Comparison of ENCODE assay signal across 10 cellular contexts in the genomic region with DNA sequence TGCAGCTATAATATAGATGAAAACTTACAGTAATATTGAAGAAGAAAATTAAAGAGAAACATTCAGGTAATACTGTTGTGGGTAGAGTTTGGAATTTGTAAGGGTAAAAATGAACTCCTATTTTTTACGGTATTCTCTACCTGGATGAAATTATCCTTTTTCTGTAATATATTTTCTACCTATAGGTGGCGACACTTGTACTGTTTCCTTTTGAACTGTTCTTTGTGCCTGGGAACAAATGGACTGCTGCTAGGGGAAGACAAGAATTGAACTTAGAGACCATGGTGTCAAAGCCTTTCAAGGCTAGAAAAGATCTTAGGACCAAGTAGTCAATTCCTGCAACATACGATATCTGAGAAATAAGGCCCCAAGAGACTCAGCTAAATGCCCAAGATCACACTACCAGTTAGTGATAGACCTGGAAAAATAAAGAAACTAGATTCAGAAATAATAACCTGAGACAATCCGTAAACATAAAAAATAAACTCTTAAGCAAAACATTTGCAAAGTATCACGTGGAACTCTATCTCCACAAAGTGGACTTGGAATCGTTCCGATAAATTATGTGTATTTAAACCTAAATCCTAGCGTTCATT.
DNase-seq lines count a peak whose midpoint lies in the region; ATAC-seq, FAIRE-seq and TF ChIP-seq lines count a peak whose summit lies in the region.
"Had no signal": no experiment of that assay in that cellular context is flagged by ENCODE, and none has a peak within 500 bp of the region (broad histone marks: within the 10 kb centered on the region; RNA-seq: fewer than 3 reads in every experiment).

No MANE protein-coding gene starts in this region.

- no peak for FAIRE-seq in D721Med (lab: Jason Lieb, UNC)
- peak; percentile 53 for FAIRE-seq in kidney (lab: Jason Lieb, UNC)
- FAIRE-seq: endometrium had no signal

- ATAC-seq in HG03066 (IDR thresholded peaks at IDR 0.05; ENCODE audit: low read depth, unreplicated experiment): peak; percentile 70
- 0 out of 3 replicates have a peak, but pooled peaks have one; percentile 33 for ATAC-seq in SK-N-SH treated with all-trans-retinoic acid at 6 μM for 48 hours
- no peak for ATAC-seq in HG03280 (IDR thresholded peaks at IDR 0.05; ENCODE audit: unreplicated experiment)

- no peaks in the 10 kb centered on the region for H3K9me3 ChIP-seq in kidney (ENCODE audit: control insufficient read depth in 1 of 2, low read length in 2 of 2)

- no peaks in the 10 kb centered on the region for H3K27me3 Mint-ChIP-seq in activated CD4-positive, alpha-beta memory T cell treated with anti-CD3 and anti-CD28 coated beads for 36 hours
- H3K27me3 Mint-ChIP-seq: stimulated activated naive CD8-positive, alpha-beta T cell treated with anti-CD3 and anti-CD28 coated beads, Interleukin-15, Interleukin-2, amounts not matched to agents 100 ng/mL and 50 ng/mL, for 24 hours had no signal

- H3K36me3 ChIP-seq in kidney (ENCODE audit: control insufficient read depth in 1 of 2, insufficient read depth in 2 of 2, low read length in 2 of 2): no peaks in the 10 kb centered on the region

- no peak overlapping the region for H3K27ac ChIP-seq in kidney (ENCODE audit: low read depth in 2 of 2, low read length in 2 of 2)

- CTCF ChIA-PET in activated CD4-positive, alpha-beta memory T cell treated with anti-CD3 and anti-CD28 coated beads for 36 hours (lab: Charles Lee): interaction anchor here (1.0 to 1.6 kb wide), 2 partner anchors 398 to 399 kb away, joined by 3 read pairs; no protein-coding TSS in a partner anchor

- peak; percentile 30 for TF ChIP-seq CTCF in D721Med (IDR thresholded peaks at IDR 0.05; ENCODE audit: insufficient read depth, missing control alignments)
- TF ChIP-seq CTCF in kidney (IDR thresholded peaks at IDR 0.05; ENCODE audit: borderline replicate concordance, extremely low read depth, insufficient read depth): peak; percentile 26

- no peaks in the 10 kb centered on the region for H3K4me1 ChIP-seq in kidney (ENCODE audit: control insufficient read depth in 1 of 2, insufficient read depth in 1 of 2, low read depth in 1 of 2, low read length in 2 of 2)

- DNase-seq in D721Med (ENCODE audit: insufficient read length, low spot score): no peak
- DNase-seq in kidney: no peak
- no peak for DNase-seq in dedifferentiated amniotic fluid mesenchymal stem cell (ENCODE audit: extremely low spot score)
- no peak for DNase-seq in activated naive CD4-positive, alpha-beta T cell treated with Interleukin-2 at 50 U/mL for 16 hours
- no peak for DNase-seq in activated CD4-positive, alpha-beta memory T cell treated with anti-CD3 and anti-CD28 coated beads for 36 hours

- no peaks in the 10 kb centered on the region for H3K9me3 Mint-ChIP-seq in activated CD4-positive, alpha-beta memory T cell treated with anti-CD3 and anti-CD28 coated beads for 36 hours
- H3K9me3 Mint-ChIP-seq: stimulated activated naive CD8-positive, alpha-beta T cell treated with anti-CD3 and anti-CD28 coated beads, Interleukin-15, Interleukin-2, amounts not matched to agents 100 ng/mL and 50 ng/mL, for 24 hours had no signal

- H3K36me3 Mint-ChIP-seq in activated CD4-positive, alpha-beta memory T cell treated with anti-CD3 and anti-CD28 coated beads for 36 hours: no peaks in the 10 kb centered on the region

- H3K27ac Mint-ChIP-seq in activated CD4-positive, alpha-beta memory T cell treated with anti-CD3 and anti-CD28 coated beads for 36 hours: no peak overlapping the region
- H3K27ac Mint-ChIP-seq: stimulated activated naive CD8-positive, alpha-beta T cell treated with anti-CD3 and anti-CD28 coated beads, Interleukin-15, Interleukin-2, amounts not matched to agents 100 ng/mL and 50 ng/mL, for 24 hours had no signal

- no peak overlapping the region for H3K4me3 ChIP-seq in kidney (ENCODE audit: low read length in 2 of 2)

- no peak overlapping the region for H3K4me3 Mint-ChIP-seq in activated CD4-positive, alpha-beta memory T cell treated with anti-CD3 and anti-CD28 coated beads for 36 hours
- H3K4me3 Mint-ChIP-seq: stimulated activated naive CD8-positive, alpha-beta T cell treated with anti-CD3 and anti-CD28 coated beads, Interleukin-15, Interleukin-2, amounts not matched to agents 100 ng/mL and 50 ng/mL, for 24 hours had no signal

- no peak overlapping the region for H3K9ac ChIP-seq in kidney (ENCODE audit: low read length in 2 of 2)

- H3K4me1 Mint-ChIP-seq in activated CD4-positive, alpha-beta memory T cell treated with anti-CD3 and anti-CD28 coated beads for 36 hours (ENCODE audit: low read depth): no peaks in the 10 kb centered on the region

- intact Hi-C loops in kidney (cut with DNase I): loop anchor here (10.0 kb wide), 1 partner anchor 384 kb away; the partner anchor contains the start of gene TFAP2A
- intact Hi-C loops in activated CD4-positive, alpha-beta memory T cell treated with anti-CD3 and anti-CD28 coated beads for 36 hours (cut with micrococcal nuclease): no loop called here

- POLR2A ChIA-PET in activated CD4-positive, alpha-beta memory T cell treated with anti-CD3 and anti-CD28 coated beads for 36 hours (lab: Charles Lee): interaction anchor here (1.3 kb wide), 1 partner anchor 256 kb away, joined by 4 read pairs; no protein-coding TSS in a partner anchor

TF ChIP-seq in SK-N-SH treated with all-trans-retinoic acid at 6 μM for 48 hours, 23 proteins besides CTCF, POLR2A, EP300 and RAD21:
- TF ChIP-seq ZFP3 (CRISPR knock-in tag; IDR thresholded peaks at IDR 0.05): no peak
